Comparison of ENCODE assay signal across 9 cellular contexts in genomic region chr12:48972213-48973021, GRCh38. TPM values are rescaled to one million over a fixed set of nuclear protein-coding genes. Genes with fewer than 3 reads are reported as not detected.
DNase-seq lines count a peak whose midpoint lies in the region; ATAC-seq and TF ChIP-seq lines count a peak whose summit lies in the region.
"Had no signal": no experiment of that assay in that cellular context is flagged by ENCODE, and none has a peak within 500 bp of the region (broad histone marks: within the 10 kb centered on the region; RNA-seq: fewer than 3 reads in every experiment).

No MANE protein-coding gene starts in this region.

- H3K79me2 ChIP-seq in osteoblast (ENCODE audit: insufficient read depth, low read length): no peaks in the 10 kb centered on the region

- peaks cover 42% of the 10 kb centered on the region for H3K4me1 ChIP-seq in osteoblast (ENCODE audit: insufficient read depth, low read length)

- H3K27me3 ChIP-seq in osteoblast (ENCODE audit: insufficient read depth, low read length): peaks cover 34% of the 10 kb centered on the region

- no peaks in the 10 kb centered on the region for H3K9me3 ChIP-seq in osteoblast (ENCODE audit: low read depth, low read length)

- no peaks in the 10 kb centered on the region for H3K36me3 ChIP-seq in osteoblast (ENCODE audit: insufficient read depth, low read length)

- H3K4me3 Mint-ChIP-seq in activated naive CD8-positive, alpha-beta T cell: peak overlapping the region; percentile 68

- H3K4me1 Mint-ChIP-seq in activated naive CD8-positive, alpha-beta T cell (ENCODE audit: low read depth): peaks cover 43% of the 10 kb centered on the region

- H3K4me2 ChIP-seq in osteoblast (ENCODE audit: insufficient read depth, low read length): peak overlapping the region; percentile 73

- peaks cover 4% of the 10 kb centered on the region for H4K20me1 ChIP-seq in osteoblast (ENCODE audit: insufficient read depth, low read length)

- no peak for TF ChIP-seq POLR2A in NB4 (IDR thresholded peaks at IDR 0.05; ENCODE audit: extremely low read depth, insufficient read length)

- TF ChIP-seq CTCF in GM12872 (IDR thresholded peaks at IDR 0.05; ENCODE audit: insufficient read depth, low read depth, low read length): peak; percentile 30; the same call in 2 of the 3 replicates
- peak; percentile 60 for TF ChIP-seq CTCF in NB4 (IDR thresholded peaks at IDR 0.05; ENCODE audit: low read depth, low read length)
- no peak for TF ChIP-seq CTCF in osteoblast (IDR thresholded peaks at IDR 0.05; ENCODE audit: extremely low read depth, low read depth, low read length)

- H3K36me3 Mint-ChIP-seq in activated naive CD8-positive, alpha-beta T cell: no peaks in the 10 kb centered on the region

- no peak overlapping the region for H3K27ac ChIP-seq in osteoblast (ENCODE audit: low read depth, low read length)

- DNase-seq in NB4 (ENCODE audit: low read depth): peak; percentile 98
- peak; percentile 90 for DNase-seq in osteoblast (ENCODE audit: insufficient read length, low spot score, missing footprints)
- DNase-seq in COLO829 (ENCODE audit: low spot score): no peak
- DNase-seq in NCI-H2081 (lab: John Stamatoyannopoulos, UW): no peak
- DNase-seq: NCI-H1694 treated with DMSO at 0.1 percent for 48 hours had no signal

- ATAC-seq in HG03521 (IDR thresholded peaks at IDR 0.05; ENCODE audit: unreplicated experiment) (no peak), HG02571 (IDR thresholded peaks at IDR 0.05; ENCODE audit: unreplicated experiment) (no peak)

- H3K4me3 ChIP-seq in NB4 (ENCODE audit: low read depth, low read length) (peak overlapping the region; percentile 58), osteoblast (ENCODE audit: insufficient read depth, low read length) (no peak overlapping the region)

- H3K9me3 Mint-ChIP-seq in activated naive CD8-positive, alpha-beta T cell (ENCODE audit: low read depth): no peaks in the 10 kb centered on the region

- H2AFZ ChIP-seq in osteoblast (ENCODE audit: low read length): peak overlapping the region; percentile 10

- H3K27ac Mint-ChIP-seq in activated naive CD8-positive, alpha-beta T cell: no peak overlapping the region

- peaks cover 20% of the 10 kb centered on the region for H3K27me3 Mint-ChIP-seq in activated naive CD8-positive, alpha-beta T cell

RNA-seq across cellular contexts. Expression of gene WNT10B, which starts 0.9 kb away (rescaled TPM):
- 0.29 and 0.36 TPM in 2 replicates for total RNA-seq in osteoblast

RNA-seq across cellular contexts. Expression of gene WNT1, which starts 5.7 kb away (rescaled TPM):
- not detected in 2 replicates for total RNA-seq in osteoblast

RNA-seq across cellular contexts. Expression of gene ARF3, which starts 15.1 kb away (rescaled TPM):
- 51.9 and 53.9 TPM in 2 replicates for total RNA-seq in osteoblast

RNA-seq across cellular contexts. Expression of gene DDN, which starts 26.8 kb away (rescaled TPM):
- total RNA-seq in osteoblast: under 0.01 and 0.29 TPM in 2 replicates

RNA-seq across cellular contexts. Expression of gene PRKAG1, which starts 46.2 kb away (rescaled TPM):
- total RNA-seq in osteoblast: 81.3 and 89.0 TPM in 2 replicates

Comparison
In these comparisons a context has a peak if more than half of its experiments do, and no peak if none do; other contexts are left out.
1. DNase-seq: peak in NB4 (single experiment) and osteoblast (single experiment); none in COLO829 (single experiment) and NCI-H2081 (0 of 2).